In genomic region chr17:9576521-9577401, GRCh38 we compare ENCODE assay signal across 8 cellular contexts. TPM values are rescaled to one million over a fixed set of nuclear protein-coding genes. Genes with fewer than 3 reads are reported as not detected.
A peak's percentile ranks its signal among the peaks of the same experiment; 100 is the strongest.
DNase-seq lines count a peak whose midpoint lies in the region; ATAC-seq and TF ChIP-seq lines count a peak whose summit lies in the region.

Gene CFAP52, plus strand, starts transcription at chr17:9576642. Its CDS starts 54 bp downstream, at chr17:9576696.

- POLR2A ChIA-PET in Panc1 (lab: Charles Lee): no interaction called here

- ATAC-seq in Panc1: peak; percentile 79
- ATAC-seq in naive B cell (ENCODE audit: low read depth in 2 of 2): peak; percentile 76 to 78
- ATAC-seq in GM19397 (IDR thresholded peaks at IDR 0.05; ENCODE audit: unreplicated experiment): no peak

- no peaks in the 10 kb centered on the region for H3K36me3 Mint-ChIP-seq in activated T-helper 1 cell treated with anti-CD3 and anti-CD28 coated beads, Interleukin-12 subunit alpha, Interleukin-12 subunit beta, Interleukin-2, Interleukin-4 antibody, amounts not matched to agents 30 ng/mL and 10 ng/mL and 1 ng/mL, durations not matched to agents 14 hours and 24 hours and 36 hours (ENCODE audit: low read depth)
- H3K36me3 Mint-ChIP-seq in naive B cell: no peaks in the 10 kb centered on the region

- peak within 1 kb of the TSS; percentile 99 for H3K4me3 Mint-ChIP-seq in activated T-helper 1 cell treated with anti-CD3 and anti-CD28 coated beads, Interleukin-12 subunit alpha, Interleukin-12 subunit beta, Interleukin-2, Interleukin-4 antibody, amounts not matched to agents 30 ng/mL and 10 ng/mL and 1 ng/mL, durations not matched to agents 14 hours and 24 hours and 36 hours
- peak within 1 kb of the TSS; percentile 94 to 100 (median 98) for H3K4me3 Mint-ChIP-seq in naive B cell

- H3K9me3 Mint-ChIP-seq in activated T-helper 1 cell treated with anti-CD3 and anti-CD28 coated beads, Interleukin-12 subunit alpha, Interleukin-12 subunit beta, Interleukin-2, Interleukin-4 antibody, amounts not matched to agents 30 ng/mL and 10 ng/mL and 1 ng/mL, durations not matched to agents 14 hours and 24 hours and 36 hours: no peaks in the 10 kb centered on the region
- no peaks in the 10 kb centered on the region for H3K9me3 Mint-ChIP-seq in naive B cell

- peak within 1 kb of the TSS; percentile 83 for H3K27ac Mint-ChIP-seq in activated T-helper 1 cell treated with anti-CD3 and anti-CD28 coated beads, Interleukin-12 subunit alpha, Interleukin-12 subunit beta, Interleukin-2, Interleukin-4 antibody, amounts not matched to agents 30 ng/mL and 10 ng/mL and 1 ng/mL, durations not matched to agents 14 hours and 24 hours and 36 hours
- H3K27ac Mint-ChIP-seq in naive B cell: peak within 1 kb of the TSS; percentile 92 to 98 (median 95)

- no peaks in the 10 kb centered on the region for H3K27me3 ChIP-seq in Panc1 (ENCODE audit: control insufficient read depth, insufficient read depth, low read length)

- peak; percentile 92 for DNase-seq in GM03348 (ENCODE audit: low spot score)
- peak; percentile 79 for DNase-seq in HK-2 (ENCODE audit: unreplicated experiment)
- DNase-seq in Panc1 (ENCODE audit: low read depth, low spot score): peak; percentile 51
- DNase-seq in activated T-helper 1 cell treated with anti-CD3 and anti-CD28 coated beads, Interleukin-12 subunit alpha, Interleukin-12 subunit beta, Interleukin-2, Interleukin-4 antibody, amounts not matched to agents 30 ng/mL and 10 ng/mL and 1 ng/mL, durations not matched to agents 14 hours and 24 hours and 36 hours (ENCODE audit: low spot score): peak; percentile 69
- peak; percentile 76 for DNase-seq in fibroblast of gingiva (ENCODE audit: low read depth)
- peak; percentile 69 for DNase-seq in naive B cell
- DNase-seq in stimulated activated CD8-positive, alpha-beta memory T cell treated with anti-CD3 and anti-CD28 coated beads, Interleukin-7, amount 100 ng/mL, for 4 hours (ENCODE audit: low read depth in 2 of 2): peak; percentile 62 to 69

- H3K27me3 Mint-ChIP-seq in activated T-helper 1 cell treated with anti-CD3 and anti-CD28 coated beads, Interleukin-12 subunit alpha, Interleukin-12 subunit beta, Interleukin-2, Interleukin-4 antibody, amounts not matched to agents 30 ng/mL and 10 ng/mL and 1 ng/mL, durations not matched to agents 14 hours and 24 hours and 36 hours (ENCODE audit: insufficient read depth): peaks cover 5% of the 10 kb centered on the region
- H3K27me3 Mint-ChIP-seq in naive B cell: peaks cover 0 to 2% (median 0%) of the 10 kb centered on the region in 3 donors

- BruUV-seq in Panc1 (replicated peaks; lab: Mats Ljungman, UMichigan): no TSS peak

- peak; percentile 85 for TF ChIP-seq CTCF in Panc1 (IDR thresholded peaks at IDR 0.05)

- in situ Hi-C loops in Panc1 (cut with HindIII; ENCODE audit: low pct_unique_long_range_greater_than_20kb, low sequenced_read_pairs): no loop called here

- no peaks in the 10 kb centered on the region; the same call in 1 of the 2 replicates for H3K36me3 ChIP-seq in Panc1 (ENCODE audit: control insufficient read depth, insufficient read depth, low read length)

- no peaks in the 10 kb centered on the region for H3K4me1 ChIP-seq in Panc1 (ENCODE audit: control insufficient read depth, insufficient read depth, low read length)

- CTCF ChIA-PET in Panc1 (lab: Charles Lee): interaction anchor here (0.6 to 1.6 kb wide), 3 partner anchors 70 to 149 kb away, joined by 3 to 5 read pairs (median 3); no protein-coding TSS in a partner anchor

- H3K9me3 ChIP-seq in Panc1 (ENCODE audit: control insufficient read depth, insufficient read depth, low read depth, low read length): no peaks in the 10 kb centered on the region

- H3K27ac ChIP-seq in Panc1 (ENCODE audit: low read length): peak within 1 kb of the TSS; percentile 79

- peaks cover 18% of the 10 kb centered on the region for H3K4me1 Mint-ChIP-seq in activated T-helper 1 cell treated with anti-CD3 and anti-CD28 coated beads, Interleukin-12 subunit alpha, Interleukin-12 subunit beta, Interleukin-2, Interleukin-4 antibody, amounts not matched to agents 30 ng/mL and 10 ng/mL and 1 ng/mL, durations not matched to agents 14 hours and 24 hours and 36 hours (ENCODE audit: low read depth)
- H3K4me1 Mint-ChIP-seq in naive B cell: peaks cover 28 to 41% (median 31%) of the 10 kb centered on the region in 3 donors

- intact Hi-C loops in Panc1 (cut with micrococcal nuclease; ENCODE audit: unreplicated experiment): loop anchor here (2.0 kb wide), 2 partner anchors 70 to 100 kb away; no protein-coding TSS in a partner anchor
- intact Hi-C loops in activated T-helper 1 cell treated with anti-CD3 and anti-CD28 coated beads, Interleukin-12 subunit alpha, Interleukin-12 subunit beta, Interleukin-2, Interleukin-4 antibody, amounts not matched to agents 30 ng/mL and 10 ng/mL and 1 ng/mL, durations not matched to agents 14 hours and 24 hours and 36 hours (cut with micrococcal nuclease): loop anchor here (2.0 kb wide), 1 partner anchor 68 kb away; the partner anchor contains the start of gene USP43

- peak within 1 kb of the TSS; percentile 89 to 94 for H3K4me3 ChIP-seq in Panc1 (ENCODE audit: low read depth in 2 of 2, low read length in 2 of 2)

RNA-seq across cellular contexts. Expression of gene CFAP52, which starts in this region (rescaled TPM):
- not detected for total RNA-seq in Panc1 (2021; ENCODE audit: unreplicated experiment)
- 0.53 TPM for polyA plus RNA-seq in Panc1 (2012; ENCODE audit: insufficient read length)
- not detected in 2 replicates for total RNA-seq in activated T-helper 1 cell treated with anti-CD3 and anti-CD28 coated beads, Interleukin-12 subunit alpha, Interleukin-12 subunit beta, Interleukin-2, Interleukin-4 antibody, amounts not matched to agents 30 ng/mL and 10 ng/mL and 1 ng/mL, durations not matched to agents 14 hours and 24 hours and 36 hours
- not detected for polyA plus RNA-seq in naive B cell (ENCODE audit: low read depth in 6 of 6)

Comparison
In these comparisons a context has a peak if more than half of its experiments do, and no peak if none do; other contexts are left out.
1. Peak in DNase-seq, ATAC-seq, H3K4me3 ChIP-seq and H3K27ac ChIP-seq in Panc1; RNA of the gene not detected or under 1 TPM.
2. Peak in DNase-seq in activated T-helper 1 cell treated with anti-CD3 and anti-CD28 coated beads, Interleukin-12 subunit alpha, Interleukin-12 subunit beta, Interleukin-2, Interleukin-4 antibody, amounts not matched to agents 30 ng/mL and 10 ng/mL and 1 ng/mL, durations not matched to agents 14 hours and 24 hours and 36 hours; RNA of the gene not detected or under 1 TPM.
3. Peak in DNase-seq and ATAC-seq in naive B cell; RNA of the gene not detected or under 1 TPM.